In genomic region chr1:9413877-9414213, GRCh38 we compare ENCODE assay signal across 8 cellular contexts.
DNase-seq lines count a peak whose midpoint lies in the region; ATAC-seq and TF ChIP-seq lines count a peak whose summit lies in the region.

No MANE protein-coding gene starts in this region.

- WGBS in testis, 2 donors = 30 to 59% methylated on average over 4 of the region's 4 CpGs

- H3K9me3 ChIP-seq in WERI-Rb-1 (ENCODE audit: severe bottlenecking) = no peaks in the 10 kb centered on the region
- no peaks in the 10 kb centered on the region for H3K9me3 ChIP-seq in testis

- H3K36me3 Mint-ChIP-seq in GM23338 (ENCODE audit: low read depth) = no peaks in the 10 kb centered on the region

- TF ChIP-seq CTCF in GM23338 (conservative IDR thresholded peaks at IDR 0.05; ENCODE audit: low read depth in 2 of 2) (no peak), WERI-Rb-1 (IDR thresholded peaks at IDR 0.05; ENCODE audit: low read depth, low read length) (no peak), testis (IDR thresholded peaks at IDR 0.05) (no peak)

- H3K4me3 Mint-ChIP-seq in GM23338 = no peak overlapping the region

- H3K9me2 ChIP-seq in GM23338 (ENCODE audit: insufficient read depth) = no peaks in the 10 kb centered on the region

- H3K4me1 ChIP-seq in GM23338 (ENCODE audit: insufficient read depth) (peaks cover 6% of the 10 kb centered on the region; the same call in 1 of the 2 replicates), testis (peaks cover 29% of the 10 kb centered on the region)

- H3K27me3 Mint-ChIP-seq in GM23338 (ENCODE audit: insufficient read depth, low read depth, poor library complexity) = peaks cover 3% of the 10 kb centered on the region

- H3K27ac Mint-ChIP-seq in GM23338 = no peak overlapping the region

- peak overlapping the region; percentile 97 for H2AFZ ChIP-seq in GM23338

- H3K27ac ChIP-seq in GM23338 (ENCODE audit: low read depth) (no peak overlapping the region), WERI-Rb-1 (peak overlapping the region; percentile 57; the same call in 1 of the 2 replicates), testis (peak overlapping the region; percentile 65 to 80)

- no peaks in the 10 kb centered on the region for H3K36me3 ChIP-seq in GM23338 (ENCODE audit: insufficient read depth)
- H3K36me3 ChIP-seq in WERI-Rb-1 = no peaks in the 10 kb centered on the region
- H3K36me3 ChIP-seq in testis (ENCODE audit: low read depth, missing control alignments) = no peaks in the 10 kb centered on the region

- H3K4me2 ChIP-seq in GM23338 = no peak overlapping the region

- no peaks in the 10 kb centered on the region for H3F3A ChIP-seq in GM23338 (replicated peaks; ENCODE audit: low read depth)

- no peaks in the 10 kb centered on the region for H3K27me3 ChIP-seq in GM23338 (ENCODE audit: insufficient read depth)
- H3K27me3 ChIP-seq in WERI-Rb-1 (ENCODE audit: insufficient read depth, low read depth, severe bottlenecking) = no peaks in the 10 kb centered on the region
- no peaks in the 10 kb centered on the region for H3K27me3 ChIP-seq in testis

- 0 out of 3 replicates have a peak, but pooled peaks cover 3% of the 10 kb centered on the region for H3K9me3 Mint-ChIP-seq in GM23338

- H3K4me3 ChIP-seq in GM23338 = no peak overlapping the region
- H3K4me3 ChIP-seq in WERI-Rb-1 (ENCODE audit: low read depth, low read length) = no peak overlapping the region
- no peak overlapping the region for H3K4me3 ChIP-seq in testis

- H4K20me1 ChIP-seq in GM23338 (replicated peaks; ENCODE audit: insufficient read depth) = no peaks in the 10 kb centered on the region

- peaks cover 12% of the 10 kb centered on the region; the same call in 2 of the 3 replicates for H3K4me1 Mint-ChIP-seq in GM23338

- TF ChIP-seq POLR2A in testis (IDR thresholded peaks at IDR 0.05) = no peak

- peak; percentile 59 for ATAC-seq in GM23338

- DNase-seq in GM23338 (ENCODE audit: low spot score) (no peak), WERI-Rb-1 (no peak), islet precursor cell (peak; percentile 62), testis (peak; percentile 50), NCI-H1048 (lab: John Stamatoyannopoulos, UW) (no peak), HCEC 1CT (no peak), HUDEP-2 (lab: John Stamatoyannopoulos, UW; ENCODE audit: unreplicated experiment in 76 of 76) (no peak)
- no peak for DNase-seq in activated naive CD4-positive, alpha-beta T cell (lab: John Stamatoyannopoulos, UW)

- intact Hi-C loops in testis (cut with DNase I; ENCODE audit: low total_unique reads) = no loop called here

- no peaks in the 10 kb centered on the region for H3K79me2 ChIP-seq in GM23338 (replicated peaks; ENCODE audit: insufficient read depth)

TF ChIP-seq in GM23338, 12 proteins besides CTCF, POLR2A, EP300 and RAD21:
- TF ChIP-seq EZH2 (IDR thresholded peaks at IDR 0.05; ENCODE audit: low read depth, unreplicated experiment) (no peak), STAT1 (IDR thresholded peaks at IDR 0.05; ENCODE audit: unreplicated experiment) (no peak), POLR2AphosphoS5 (IDR thresholded peaks at IDR 0.05; ENCODE audit: low read depth) (no peak), REST (IDR thresholded peaks at IDR 0.05; ENCODE audit: unreplicated experiment) (no peak), ZNF114 (CRISPR knock-in tag; IDR thresholded peaks at IDR 0.05) (no peak)
TF ChIP-seq in GM23338: peak in this region for 0.

Comparison
In these comparisons a context has a peak if more than half of its experiments do, and no peak if none do; other contexts are left out.
1. DNase-seq: peak in islet precursor cell (single experiment) and testis (single experiment); none in GM23338 (single experiment), WERI-Rb-1 (single experiment), NCI-H1048 (single experiment), activated naive CD4-positive, alpha-beta T cell (0 of 4), HCEC 1CT (single experiment) and HUDEP-2 (0 of 76).